In genomic region chr17:32211671-32212070, GRCh38 we compare ENCODE assay signal across 7 cellular contexts.
"Had no signal": no experiment of that assay in that cellular context is flagged by ENCODE, and none has a peak within 500 bp of the region (broad histone marks: within the 10 kb centered on the region; RNA-seq: fewer than 3 reads in every experiment).

No MANE protein-coding gene starts in this region.

- FAIRE-seq: GM12878, GM12891, GM12892, GM18507, GM19239 had no signal

- DNase-seq: GDM1, GF-D8 had no signal

- H3K4me3 ChIP-seq: GM12878 had no signal
